ENCODE assay signal across 8 cellular contexts in the genomic region with DNA sequence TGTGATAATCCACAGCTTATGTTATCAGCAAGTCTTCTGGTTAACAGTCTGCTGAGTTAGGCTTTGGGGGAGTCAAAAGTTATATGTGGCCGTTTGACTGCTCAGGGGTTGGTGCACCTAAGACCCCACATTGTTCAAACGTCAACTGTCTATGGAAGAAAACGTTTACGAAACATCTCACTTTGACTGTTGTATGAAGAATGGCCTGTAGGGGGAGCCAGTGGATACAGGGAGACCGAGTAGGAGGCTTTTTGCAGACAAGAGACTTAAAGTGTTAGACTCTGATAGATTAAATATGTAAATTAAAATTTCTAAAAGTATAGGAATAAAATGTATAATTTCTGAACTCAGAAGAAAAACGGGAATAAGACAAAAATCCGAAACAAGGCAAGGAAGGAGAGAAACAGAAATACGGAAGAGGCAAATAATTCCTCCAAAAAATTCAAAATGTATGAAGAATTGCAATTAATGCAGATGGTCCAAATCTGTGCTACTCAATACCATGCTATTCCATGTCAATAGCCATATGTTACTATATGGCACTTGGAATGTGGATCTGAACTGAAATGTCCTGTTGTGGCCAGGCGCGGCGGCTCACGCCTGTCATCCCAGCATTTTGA. TPM values are rescaled to one million over a fixed set of nuclear protein-coding genes. Genes with fewer than 3 reads are reported as not detected.
DNase-seq lines count a peak whose midpoint lies in the region; ATAC-seq and TF ChIP-seq lines count a peak whose summit lies in the region.

No MANE protein-coding gene starts in this region.

- H2AFZ ChIP-seq in KMS-11 (ENCODE audit: low read depth) = no peak overlapping the region

- H3K4me3 Mint-ChIP-seq in activated T-helper 1 cell treated with anti-CD3 and anti-CD28 coated beads, Interleukin-12 subunit alpha, Interleukin-12 subunit beta, Interleukin-2, Interleukin-4 antibody, amounts not matched to agents 30 ng/mL and 10 ng/mL and 1 ng/mL, durations not matched to agents 14 hours and 24 hours and 36 hours = no peak overlapping the region

- no peak for ATAC-seq in GM21825 (IDR thresholded peaks at IDR 0.05; ENCODE audit: unreplicated experiment)

- no peak overlapping the region for H3K9ac ChIP-seq in KMS-11

- peaks cover 29% of the 10 kb centered on the region for H3K4me1 Mint-ChIP-seq in activated T-helper 1 cell treated with anti-CD3 and anti-CD28 coated beads, Interleukin-12 subunit alpha, Interleukin-12 subunit beta, Interleukin-2, Interleukin-4 antibody, amounts not matched to agents 30 ng/mL and 10 ng/mL and 1 ng/mL, durations not matched to agents 14 hours and 24 hours and 36 hours (ENCODE audit: low read depth)

- H3K4me2 ChIP-seq in KMS-11 = no peak overlapping the region

- H3K9me3 Mint-ChIP-seq in activated T-helper 1 cell treated with anti-CD3 and anti-CD28 coated beads, Interleukin-12 subunit alpha, Interleukin-12 subunit beta, Interleukin-2, Interleukin-4 antibody, amounts not matched to agents 30 ng/mL and 10 ng/mL and 1 ng/mL, durations not matched to agents 14 hours and 24 hours and 36 hours = peaks cover 9% of the 10 kb centered on the region

- H3K4me3 ChIP-seq in KMS-11 (IDR thresholded peaks at IDR 0.05; ENCODE audit: insufficient read depth, low read depth, low read length) (no peak overlapping the region), fibroblast of villous mesenchyme (ENCODE audit: low read depth, low read length) (no peak overlapping the region), thyroid gland (replicated peaks in 1 of 3) (no peak overlapping the region)

- peak; percentile 79 for TF ChIP-seq CTCF in KMS-11 (conservative IDR thresholded peaks at IDR 0.05; ENCODE audit: low read depth, low read length)
- TF ChIP-seq CTCF in fibroblast of villous mesenchyme (IDR thresholded peaks at IDR 0.05; ENCODE audit: insufficient read depth, low read depth, low read length) = peak; percentile 88
- TF ChIP-seq CTCF in thyroid gland (IDR thresholded peaks at IDR 0.05) = peak; percentile 65 to 89 (median 74)

- H3K36me3 ChIP-seq in KMS-11 (ENCODE audit: insufficient read depth) (no peaks in the 10 kb centered on the region), thyroid gland (no peaks in the 10 kb centered on the region)

- DNase-seq in DMS153 treated with DMSO at 0.1 percent for 48 hours (lab: John Stamatoyannopoulos, UW; ENCODE audit: unreplicated experiment) = peak; percentile 40
- DNase-seq in RPMI7951 (ENCODE audit: low read depth) = peak; percentile 63
- peak; percentile 76 for DNase-seq in activated T-helper 1 cell treated with anti-CD3 and anti-CD28 coated beads, Interleukin-12 subunit alpha, Interleukin-12 subunit beta, Interleukin-2, Interleukin-4 antibody, amounts not matched to agents 30 ng/mL and 10 ng/mL and 1 ng/mL, durations not matched to agents 14 hours and 24 hours and 36 hours (ENCODE audit: low spot score)
- DNase-seq in fibroblast of villous mesenchyme (ENCODE audit: low read depth) = peak; percentile 77
- DNase-seq in nucleus accumbens (lab: John Stamatoyannopoulos, UW) = peak in 48 of 56 donors; percentile 0 to 85 (median 24)
- DNase-seq in thyroid gland = peak; percentile 53 to 60

- H3K9me3 ChIP-seq in thyroid gland = no peaks in the 10 kb centered on the region

- no peak overlapping the region for H3K27ac ChIP-seq in KMS-11
- H3K27ac ChIP-seq in thyroid gland = no peak overlapping the region

- H4K20me1 ChIP-seq in KMS-11 (ENCODE audit: insufficient read depth) = no peaks in the 10 kb centered on the region

- H3K27me3 ChIP-seq in KMS-11 (ENCODE audit: insufficient read depth, low read depth) (no peaks in the 10 kb centered on the region), thyroid gland (no peaks in the 10 kb centered on the region)

- H3K36me3 Mint-ChIP-seq in activated T-helper 1 cell treated with anti-CD3 and anti-CD28 coated beads, Interleukin-12 subunit alpha, Interleukin-12 subunit beta, Interleukin-2, Interleukin-4 antibody, amounts not matched to agents 30 ng/mL and 10 ng/mL and 1 ng/mL, durations not matched to agents 14 hours and 24 hours and 36 hours (ENCODE audit: low read depth) = no peaks in the 10 kb centered on the region

- no peaks in the 10 kb centered on the region for H3K79me2 ChIP-seq in KMS-11 (ENCODE audit: insufficient read depth, low read depth)

- H3K27me3 Mint-ChIP-seq in activated T-helper 1 cell treated with anti-CD3 and anti-CD28 coated beads, Interleukin-12 subunit alpha, Interleukin-12 subunit beta, Interleukin-2, Interleukin-4 antibody, amounts not matched to agents 30 ng/mL and 10 ng/mL and 1 ng/mL, durations not matched to agents 14 hours and 24 hours and 36 hours (ENCODE audit: insufficient read depth) = peaks cover 4% of the 10 kb centered on the region

- intact Hi-C loops in activated T-helper 1 cell treated with anti-CD3 and anti-CD28 coated beads, Interleukin-12 subunit alpha, Interleukin-12 subunit beta, Interleukin-2, Interleukin-4 antibody, amounts not matched to agents 30 ng/mL and 10 ng/mL and 1 ng/mL, durations not matched to agents 14 hours and 24 hours and 36 hours (cut with micrococcal nuclease) = loop anchor here (1.0 to 5.0 kb wide), 8 partner anchors 38 to 231 kb away; a partner anchor contains a TSS
- intact Hi-C loops in thyroid gland (cut with DNase I) = loop anchor here (5.0 to 10.0 kb wide), 4 partner anchors 105 to 230 kb away; a partner anchor contains a TSS

- TF ChIP-seq POLR2A in thyroid gland (IDR thresholded peaks at IDR 0.05) = no peak

- WGBS in thyroid gland, 2 donors = 43 to 44% methylated on average over 12 of the region's 12 CpGs

- H3K4me1 ChIP-seq in KMS-11 (ENCODE audit: low read depth, poor library complexity, severe bottlenecking) (peaks cover 16% of the 10 kb centered on the region), thyroid gland (peaks cover 0 to 4% of the 10 kb centered on the region in 2 donors)

- no peak overlapping the region for H3K27ac Mint-ChIP-seq in activated T-helper 1 cell treated with anti-CD3 and anti-CD28 coated beads, Interleukin-12 subunit alpha, Interleukin-12 subunit beta, Interleukin-2, Interleukin-4 antibody, amounts not matched to agents 30 ng/mL and 10 ng/mL and 1 ng/mL, durations not matched to agents 14 hours and 24 hours and 36 hours

RNA-seq across cellular contexts. Expression of a gene that starts 37.8 kb away (rescaled TPM):
- total RNA-seq in RPMI7951 (2014; rRNA removed; shearing (Covaris generic)) = not detected in 2 replicates
- 155 TPM in 2 replicates for total RNA-seq in activated T-helper 1 cell treated with anti-CD3 and anti-CD28 coated beads, Interleukin-12 subunit alpha, Interleukin-12 subunit beta, Interleukin-2, Interleukin-4 antibody, amounts not matched to agents 30 ng/mL and 10 ng/mL and 1 ng/mL, durations not matched to agents 14 hours and 24 hours and 36 hours
- total RNA-seq in fibroblast of villous mesenchyme = under 0.01 TPM in 1 of 2 replicates, not detected in the other
- total RNA-seq in thyroid gland = 1 to 10 TPM in 1 of 4 donors, under 1 TPM in 2, not detected in 1; 0.54 to 1.1 (median 0.63) TPM

RNA-seq across cellular contexts. Expression of a gene that starts 41.2 kb away (rescaled TPM):
- 0.39 and 1.2 TPM in 2 replicates for total RNA-seq in RPMI7951 (2014; rRNA removed; shearing (Covaris generic))
- 55.4 and 61.6 TPM in 2 replicates for total RNA-seq in activated T-helper 1 cell treated with anti-CD3 and anti-CD28 coated beads, Interleukin-12 subunit alpha, Interleukin-12 subunit beta, Interleukin-2, Interleukin-4 antibody, amounts not matched to agents 30 ng/mL and 10 ng/mL and 1 ng/mL, durations not matched to agents 14 hours and 24 hours and 36 hours
- total RNA-seq in fibroblast of villous mesenchyme = not detected in 2 replicates
- under 1 TPM in 1 of 4 donors, not detected in 3; 0.73 TPM for total RNA-seq in thyroid gland

Comparison
In these comparisons a context has a peak if more than half of its experiments do, and no peak if none do; other contexts are left out.
1. DNase-seq: peak in every context shown above with its lines; median percentile 77 in fibroblast of villous mesenchyme; 76 in activated T-helper 1 cell treated with anti-CD3 and anti-CD28 coated beads, Interleukin-12 subunit alpha, Interleukin-12 subunit beta, Interleukin-2, Interleukin-4 antibody, amounts not matched to agents 30 ng/mL and 10 ng/mL and 1 ng/mL, durations not matched to agents 14 hours and 24 hours and 36 hours; 63 in RPMI7951; 56 in thyroid gland; 40 in DMS153 treated with DMSO at 0.1 percent for 48 hours; 24 in nucleus accumbens.
2. RNA of a gene that starts 37.8 kb away (total RNA-seq): 155 TPM in activated T-helper 1 cell treated with anti-CD3 and anti-CD28 coated beads, Interleukin-12 subunit alpha, Interleukin-12 subunit beta, Interleukin-2, Interleukin-4 antibody, amounts not matched to agents 30 ng/mL and 10 ng/mL and 1 ng/mL, durations not matched to agents 14 hours and 24 hours and 36 hours; 0.54 to 1.1 TPM in thyroid gland, not detected in RPMI7951 and under 0.01 TPM in fibroblast of villous mesenchyme; every median in the first group is over 10 times any median in the second.
3. RNA of a gene that starts 41.2 kb away (total RNA-seq): 55.4 to 61.6 TPM in activated T-helper 1 cell treated with anti-CD3 and anti-CD28 coated beads, Interleukin-12 subunit alpha, Interleukin-12 subunit beta, Interleukin-2, Interleukin-4 antibody, amounts not matched to agents 30 ng/mL and 10 ng/mL and 1 ng/mL, durations not matched to agents 14 hours and 24 hours and 36 hours; 0.39 to 1.2 TPM in RPMI7951, 0.73 TPM in thyroid gland and not detected in fibroblast of villous mesenchyme; every median in the first group is over 10 times any median in the second.
4. Peak in every context shown above with its lines, with median percentiles within 50 percentile points of each other: CTCF ChIP-seq.